10 cellular contexts compared by ENCODE assay signal in the genomic region with DNA sequence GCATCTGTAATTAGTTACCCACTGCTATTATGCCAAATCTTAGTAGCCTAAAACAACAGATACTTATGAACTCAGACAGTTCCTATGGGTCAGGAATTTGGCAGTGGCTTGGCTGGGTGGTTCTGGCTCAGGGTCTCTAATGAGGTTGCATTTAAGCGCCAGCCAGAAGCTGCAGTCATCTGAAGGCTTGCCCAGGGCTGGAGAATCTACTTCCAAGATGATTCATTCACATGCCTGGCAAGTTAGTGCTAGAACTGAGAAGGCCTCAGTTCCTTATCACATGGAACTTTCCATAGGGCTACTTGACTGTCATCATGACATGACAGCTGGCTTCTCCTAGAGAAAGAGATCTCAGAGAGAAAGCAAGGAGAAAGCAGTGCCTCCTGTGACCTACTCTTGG.
DNase-seq lines count a peak whose midpoint lies in the region; ATAC-seq, FAIRE-seq and TF ChIP-seq lines count a peak whose summit lies in the region.
"Had no signal": no experiment of that assay in that cellular context is flagged by ENCODE, and none has a peak within 500 bp of the region (broad histone marks: within the 10 kb centered on the region; RNA-seq: fewer than 3 reads in every experiment).

No MANE protein-coding gene starts in this region.

- CTCF ChIA-PET in A549 (lab: Yijun Ruan, JAX), result no interaction called here

- peaks cover 67% of the 10 kb centered on the region for H3K4me1 ChIP-seq in A549

- DNase-seq in A549 (ENCODE audit: low read depth in 1 of 2, low spot score in 1 of 2), result peak; percentile 22 to 92
- peak; percentile 82 for DNase-seq in HT1080 (ENCODE audit: low read depth)
- DNase-seq in bronchial epithelial cell (ENCODE audit: low read depth), result peak; percentile 94
- DNase-seq in kidney epithelial cell (ENCODE audit: low read depth), result peak; percentile 34
- DNase-seq in activated CD4-positive, CD25-positive, alpha-beta regulatory T cell (lab: John Stamatoyannopoulos, UW), result no peak
- DNase-seq in midbrain (lab: John Stamatoyannopoulos, UW), result no peak
- DNase-seq: MM.1S had no signal

- POLR2A ChIA-PET in A549 (lab: Yijun Ruan, JAX), result interaction anchor here (1.0 kb wide), 1 partner anchor 53 kb away, joined by 5 read pairs; no protein-coding TSS in a partner anchor

- 9% methylated on average over 1 of the region's 1 CpG for WGBS in A549 (ENCODE audit: missing lambda C conversion rate)

- no peaks in the 10 kb centered on the region for H3K9me3 ChIP-seq in A549

- peak in 1 of 2 experiments; percentile 33; a peak in 1 of 5 replicates for TF ChIP-seq EP300 in A549 (IDR thresholded peaks at IDR 0.05)

- peak; percentile 88 to 95 for ATAC-seq in A549
- ATAC-seq in GM19463 (IDR thresholded peaks at IDR 0.05; ENCODE audit: unreplicated experiment), result no peak
- ATAC-seq in GM19324 (IDR thresholded peaks at IDR 0.05; ENCODE audit: low FRiP score, unreplicated experiment), result no peak

- FAIRE-seq in A549 (lab: Jason Lieb, UNC) (peak; percentile 96), bronchial epithelial cell (lab: Jason Lieb, UNC) (peak; percentile 96)
- FAIRE-seq: GM18507 had no signal

- H3K4me3 ChIP-seq in A549 (no peak overlapping the region), bronchial epithelial cell (ENCODE audit: low read depth, low read length) (no peak overlapping the region), kidney epithelial cell (ENCODE audit: low read depth, low read length) (no peak overlapping the region)

- TF ChIP-seq CTCF in A549 (IDR thresholded peaks at IDR 0.05) (no peak), bronchial epithelial cell (IDR thresholded peaks at IDR 0.05; ENCODE audit: insufficient read depth, low read length, severe bottlenecking) (no peak), kidney epithelial cell (IDR thresholded peaks at IDR 0.05; ENCODE audit: insufficient read depth, low read length, poor library complexity, severe bottlenecking) (no peak)

- H3K27ac ChIP-seq in A549, result peak overlapping the region; percentile 77 to 87

- H3K27me3 ChIP-seq in bronchial epithelial cell (ENCODE audit: control insufficient read depth, insufficient read depth, low read length), result no peaks in the 10 kb centered on the region
- H3K27me3 ChIP-seq in kidney epithelial cell (ENCODE audit: control insufficient read depth, insufficient read depth, low read length), result no peaks in the 10 kb centered on the region

- no peaks in the 10 kb centered on the region for H3K36me3 ChIP-seq in bronchial epithelial cell (ENCODE audit: control insufficient read depth, insufficient read depth, low read length)
- H3K36me3 ChIP-seq in kidney epithelial cell (ENCODE audit: control insufficient read depth, insufficient read depth, low read length), result no peaks in the 10 kb centered on the region

- no peak for TF ChIP-seq POLR2A in A549 (IDR thresholded peaks at IDR 0.05; ENCODE audit: low read length)

- peak overlapping the region; percentile 68 for H3K4me2 ChIP-seq in A549

- no peak; a peak in 2 of 5 replicates for TF ChIP-seq RAD21 in A549 (conservative IDR thresholded peaks at IDR 0.05 in 1 of 2, IDR thresholded peaks at IDR 0.05 in 1 of 2)

TF ChIP-seq in A549, 52 proteins besides CTCF, POLR2A, EP300 and RAD21:
- TF ChIP-seq ESRRA (IDR thresholded peaks at IDR 0.05; ENCODE audit: borderline replicate concordance, low read length) (no peak), SREBF2 (IDR thresholded peaks at IDR 0.05) (no peak), ZFP36 (IDR thresholded peaks at IDR 0.05; ENCODE audit: borderline replicate concordance, partially characterized antibody) (no peak), MAZ (IDR thresholded peaks at IDR 0.05; ENCODE audit: borderline replicate concordance, low read depth, low read length) (no peak), CEBPB (IDR thresholded peaks at IDR 0.05) (0 out of 4 replicates have a peak, but pooled peaks of 1 of the 2 experiments have one; percentile 35), SMC3 (IDR thresholded peaks at IDR 0.05) (0 out of 3 replicates have a peak, but pooled peaks have one; percentile 20), JUN (IDR thresholded peaks at IDR 0.05) (peak in 1 of 2 experiments; percentile 39; a peak in 1 of 5 replicates), HDAC2 (IDR thresholded peaks at IDR 0.05) (no peak), EHMT2 (IDR thresholded peaks at IDR 0.05; ENCODE audit: low read depth) (no peak), CBX2 (IDR thresholded peaks at IDR 0.05; ENCODE audit: borderline replicate concordance, low read depth) (no peak), NFE2L2 (conservative IDR thresholded peaks at IDR 0.05; ENCODE audit: low read length) (peak; percentile 65), JUNB (IDR thresholded peaks at IDR 0.05) (peak; percentile 52; the same call in 1 of the 2 replicates), EHF (CRISPR knock-in tag; IDR thresholded peaks at IDR 0.05) (no peak), POLR2AphosphoS2 (conservative IDR thresholded peaks at IDR 0.05; ENCODE audit: low read length) (no peak), RCOR1 (IDR thresholded peaks at IDR 0.05; ENCODE audit: low read depth, low read length) (no peak), FOSL2 (IDR thresholded peaks at IDR 0.05) (peak; percentile 33; the same call in 1 of the 2 replicates), FOSL2 (CRISPR knock-in tag; IDR thresholded peaks at IDR 0.05) (peak; percentile 86), GATA3 (IDR thresholded peaks at IDR 0.05; ENCODE audit: borderline replicate concordance) (peak; percentile 58; the same call in 1 of the 2 replicates), HOXB13 (CRISPR knock-in tag; IDR thresholded peaks at IDR 0.05; ENCODE audit: low read depth) (no peak), MYC (IDR thresholded peaks at IDR 0.05; ENCODE audit: borderline replicate concordance, low read length) (no peak), MAFK (IDR thresholded peaks at IDR 0.05; ENCODE audit: partially characterized antibody) (peak; percentile 43)
- TF ChIP-seq, protein P1, sequence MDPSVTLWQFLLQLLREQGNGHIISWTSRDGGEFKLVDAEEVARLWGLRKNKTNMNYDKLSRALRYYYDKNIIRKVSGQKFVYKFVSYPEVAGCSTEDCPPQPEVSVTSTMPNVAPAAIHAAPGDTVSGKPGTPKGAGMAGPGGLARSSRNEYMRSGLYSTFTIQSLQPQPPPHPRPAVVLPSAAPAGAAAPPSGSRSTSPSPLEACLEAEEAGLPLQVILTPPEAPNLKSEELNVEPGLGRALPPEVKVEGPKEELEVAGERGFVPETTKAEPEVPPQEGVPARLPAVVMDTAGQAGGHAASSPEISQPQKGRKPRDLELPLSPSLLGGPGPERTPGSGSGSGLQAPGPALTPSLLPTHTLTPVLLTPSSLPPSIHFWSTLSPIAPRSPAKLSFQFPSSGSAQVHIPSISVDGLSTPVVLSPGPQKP (IDR thresholded peaks at IDR 0.05; ENCODE audit: low read depth, low read length), result no peak
- TF ChIP-seq, protein P2, sequence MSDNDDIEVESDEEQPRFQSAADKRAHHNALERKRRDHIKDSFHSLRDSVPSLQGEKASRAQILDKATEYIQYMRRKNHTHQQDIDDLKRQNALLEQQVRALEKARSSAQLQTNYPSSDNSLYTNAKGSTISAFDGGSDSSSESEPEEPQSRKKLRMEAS (IDR thresholded peaks at IDR 0.05), result peak; percentile 73
- TF ChIP-seq, protein P3, sequence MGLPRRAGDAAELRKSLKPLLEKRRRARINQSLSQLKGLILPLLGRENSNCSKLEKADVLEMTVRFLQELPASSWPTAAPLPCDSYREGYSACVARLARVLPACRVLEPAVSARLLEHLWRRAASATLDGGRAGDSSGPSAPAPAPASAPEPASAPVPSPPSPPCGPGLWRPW (IDR thresholded peaks at IDR 0.05), result no peak
- TF ChIP-seq, protein P4, sequence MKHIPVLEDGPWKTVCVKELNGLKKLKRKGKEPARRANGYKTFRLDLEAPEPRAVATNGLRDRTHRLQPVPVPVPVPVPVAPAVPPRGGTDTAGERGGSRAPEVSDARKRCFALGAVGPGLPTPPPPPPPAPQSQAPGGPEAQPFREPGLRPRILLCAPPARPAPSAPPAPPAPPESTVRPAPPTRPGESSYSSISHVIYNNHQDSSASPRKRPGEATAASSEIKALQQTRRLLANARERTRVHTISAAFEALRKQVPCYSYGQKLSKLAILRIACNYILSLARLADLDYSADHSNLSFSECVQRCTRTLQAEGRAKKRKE (CRISPR knock-in tag; IDR thresholded peaks at IDR 0.05; ENCODE audit: low read depth), result no peak
- TF ChIP-seq, protein P5, sequence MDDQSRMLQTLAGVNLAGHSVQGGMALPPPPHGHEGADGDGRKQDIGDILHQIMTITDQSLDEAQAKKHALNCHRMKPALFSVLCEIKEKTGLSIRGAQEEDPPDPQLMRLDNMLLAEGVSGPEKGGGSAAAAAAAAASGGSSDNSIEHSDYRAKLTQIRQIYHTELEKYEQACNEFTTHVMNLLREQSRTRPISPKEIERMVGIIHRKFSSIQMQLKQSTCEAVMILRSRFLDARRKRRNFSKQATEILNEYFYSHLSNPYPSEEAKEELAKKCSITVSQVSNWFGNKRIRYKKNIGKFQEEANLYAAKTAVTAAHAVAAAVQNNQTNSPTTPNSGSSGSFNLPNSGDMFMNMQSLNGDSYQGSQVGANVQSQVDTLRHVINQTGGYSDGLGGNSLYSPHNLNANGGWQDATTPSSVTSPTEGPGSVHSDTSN (IDR thresholded peaks at IDR 0.05), result peak; percentile 50; the same call in 1 of the 2 replicates

Comparison
In these comparisons a context has a peak if more than half of its experiments do, and no peak if none do; other contexts are left out.
1. ATAC-seq: peak in A549 (2 of 2); none in GM19463 (single experiment) and GM19324 (single experiment).
2. DNase-seq: peak in A549 (2 of 2), HT1080 (single experiment), bronchial epithelial cell (single experiment) and kidney epithelial cell (single experiment); none in activated CD4-positive, CD25-positive, alpha-beta regulatory T cell (0 of 4) and midbrain (single experiment).